16 cellular contexts compared by ENCODE assay signal in genomic region chr3:55572816-55573215, GRCh38.
A peak's percentile ranks its signal among the peaks of the same experiment; 100 is the strongest.
DNase-seq lines count a peak whose midpoint lies in the region; ATAC-seq, FAIRE-seq and TF ChIP-seq lines count a peak whose summit lies in the region.
"Had no signal": no experiment of that assay in that cellular context is flagged by ENCODE, and none has a peak within 500 bp of the region (broad histone marks: within the 10 kb centered on the region; RNA-seq: fewer than 3 reads in every experiment).

No MANE protein-coding gene starts in this region.

- H3K9ac ChIP-seq in H1 (replicated peaks in 1 of 4; ENCODE audit: extremely low read depth in 1 of 4, low read depth in 3 of 4, low read length in 3 of 4) (no peak overlapping the region), trophoblast cell (ENCODE audit: low read length) (no peak overlapping the region)
- H3K9ac ChIP-seq: GM23248 had no signal

- H3K4me1 ChIP-seq in HEK293 (ENCODE audit: control insufficient read depth, insufficient read depth, low read length) (peaks cover 5% of the 10 kb centered on the region; the same call in 1 of the 2 replicates), H1 (replicated peaks in 1 of 4; ENCODE audit: control insufficient read depth in 3 of 4, insufficient read depth in 4 of 4, low read length in 3 of 4) (peaks cover 8 to 22% (median 18%) of the 10 kb centered on the region in 4 experiments), trophoblast cell (ENCODE audit: control insufficient read depth in 1 of 2, insufficient read depth in 2 of 2, low read length in 2 of 2) (peaks cover 36 to 49% of the 10 kb centered on the region in 2 experiments)

- peak overlapping the region; percentile 95; the same call in 1 of the 2 replicates for H2BK5ac ChIP-seq in H1 (ENCODE audit: low read depth, low read length)
- H2BK5ac ChIP-seq in trophoblast cell (ENCODE audit: low read depth, low read length, poor library complexity) = peak overlapping the region; percentile 81

- 0 out of 2 replicates have a peak overlapping the region, but pooled peaks have one; percentile 39 for H2BK12ac ChIP-seq in H1 (ENCODE audit: low read depth, low read length)
- peak overlapping the region; percentile 90 for H2BK12ac ChIP-seq in trophoblast cell (ENCODE audit: low read length)

- H3K27ac ChIP-seq in HEK293 (ENCODE audit: extremely low read depth, low read depth, low read length) (no peak overlapping the region), H1 (ENCODE audit: low read depth, low read length) (no peak overlapping the region), trophoblast cell (ENCODE audit: low read depth, low read length) (peak overlapping the region; percentile 84)
- H3K27ac ChIP-seq: GM23248 had no signal

- H4K20me1 ChIP-seq in H1 (replicated peaks in 1 of 2; ENCODE audit: control insufficient read depth in 1 of 2, insufficient read depth in 2 of 2, low read length in 2 of 2) = no peaks in the 10 kb centered on the region

- H2BK20ac ChIP-seq in H1 (ENCODE audit: low read length) = no peak overlapping the region; the same call in 1 of the 2 replicates

- no peaks in the 10 kb centered on the region for H3K79me2 ChIP-seq in H1 (ENCODE audit: control insufficient read depth in 1 of 2, insufficient read depth in 2 of 2, low read length in 2 of 2)
- no peaks in the 10 kb centered on the region for H3K79me2 ChIP-seq in trophoblast cell (ENCODE audit: control insufficient read depth, insufficient read depth, low read length, poor library complexity)

- POLR2A ChIA-PET in HEK293 (lab: Yijun Ruan, JAX) (no interaction called here), H1 (lab: Charles Lee; ENCODE audit: partially characterized antibody) (interaction anchor here (1.0 to 1.6 kb wide), 5 partner anchors 10 to 88 kb away, joined by 3 to 4 read pairs (median 3); no protein-coding TSS in a partner anchor)

- TF ChIP-seq EP300 in H1 (IDR thresholded peaks at IDR 0.05; ENCODE audit: borderline replicate concordance in 1 of 2, low read depth in 2 of 2, low read length in 2 of 2) = no peak

- H2BK120ac ChIP-seq in H1 (replicated peaks; ENCODE audit: low read depth, low read length) = peak overlapping the region; percentile 26
- peak overlapping the region; percentile 81 for H2BK120ac ChIP-seq in trophoblast cell (ENCODE audit: insufficient read depth, low read length, poor library complexity)

- no peak overlapping the region for H3K14ac ChIP-seq in H1 (ENCODE audit: insufficient read length)
- peak overlapping the region; percentile 46 for H3K14ac ChIP-seq in trophoblast cell (ENCODE audit: low read length)

- CTCF ChIA-PET in HEK293 (lab: Yijun Ruan, JAX) = no interaction called here
- CTCF ChIA-PET in H1 (lab: Charles Lee; ENCODE audit: partially characterized antibody) = interaction anchor here (0.6 to 3.7 kb wide), 14 partner anchors 9 to 148 kb away, joined by 3 to 17 read pairs (median 4); no protein-coding TSS in a partner anchor

- H3K4me3 ChIP-seq in HEK293 (ENCODE audit: low read depth, low read length) = no peak overlapping the region
- H3K4me3 ChIP-seq in H1 (ENCODE audit: extremely low read depth in 1 of 4, insufficient read depth in 2 of 4, low read depth in 3 of 4, low read length in 4 of 4) = no peak overlapping the region
- no peak overlapping the region for H3K4me3 ChIP-seq in trophoblast cell (ENCODE audit: low read depth, low read length)
- H3K4me3 ChIP-seq: GM23248, HAP-1 had no signal

- no peaks in the 10 kb centered on the region for H3K79me1 ChIP-seq in H1 (ENCODE audit: low read depth, low read length)
- peaks cover 50% of the 10 kb centered on the region for H3K79me1 ChIP-seq in trophoblast cell (ENCODE audit: low read length)

- ATAC-seq in GM18861 (IDR thresholded peaks at IDR 0.05; ENCODE audit: unreplicated experiment) = no peak

- DNase-seq in H1 (ENCODE audit: low read depth in 1 of 2, low spot score in 2 of 2) (no peak), trophoblast cell (peak in 1 of 2 donors; percentile 44), germinal center (ENCODE audit: low spot score) (no peak), NK-92 (lab: John Stamatoyannopoulos, UW; ENCODE audit: unreplicated experiment) (no peak)
- DNase-seq: Calu3; CD4-positive, alpha-beta memory T cell; COR-L47; DND-41; GM23248 had no signal

- no peak overlapping the region for H4K12ac ChIP-seq in trophoblast cell (ENCODE audit: low read depth, low read length)

- no peak for TF ChIP-seq RAD21 in H1 (IDR thresholded peaks at IDR 0.05 in 1 of 2, conservative IDR thresholded peaks at IDR 0.05 in 1 of 2; ENCODE audit: low read depth in 2 of 2, low read length in 2 of 2)

- H4K91ac ChIP-seq in H1 (replicated peaks; ENCODE audit: insufficient read length, low read length) (peak overlapping the region; percentile 29), trophoblast cell (ENCODE audit: low read depth, low read length) (peak overlapping the region; percentile 83)

- WGBS in H1 (ENCODE audit: extremely low coverage in 1 of 2, insufficient coverage in 1 of 2, insufficient read length in 1 of 2, insufficient replicate concordance in 2 of 2, low coverage in 1 of 2, low lambda C conversion rate in 2 of 2, missing lambda C conversion rate in 1 of 2), 2 experiments = 83% methylated on average over 2 of the region's 2 CpGs; no CpG with 5 or more reads in 1 of the 2 experiments
- no CpG with 5 or more reads among the region's 2 CpGs for WGBS in trophoblast cell (ENCODE audit: extremely low coverage, insufficient coverage, insufficient read length)

- no peak overlapping the region for H2AFZ ChIP-seq in H1 (ENCODE audit: low read length)
- no peak overlapping the region for H2AFZ ChIP-seq in trophoblast cell (ENCODE audit: insufficient read depth, low read length, poor library complexity)
- H2AFZ ChIP-seq: GM23248 had no signal

- H3K4me2 ChIP-seq in H1 (ENCODE audit: insufficient read depth in 1 of 2, low read depth in 2 of 2, low read length in 2 of 2) (no peak overlapping the region; a peak in 1 of 4 replicates), trophoblast cell (ENCODE audit: low read length) (no peak overlapping the region)

- no peak for FAIRE-seq in H1 (lab: Jason Lieb, UNC)
- FAIRE-seq: G401.6, GM12892, GM19239, H54 had no signal

- no peaks in the 10 kb centered on the region for H3K36me3 ChIP-seq in HEK293 (ENCODE audit: control insufficient read depth in 2 of 2, insufficient read depth in 1 of 2, low read length in 2 of 2)
- no peaks in the 10 kb centered on the region for H3K36me3 ChIP-seq in H1 (ENCODE audit: control insufficient read depth in 2 of 4, insufficient read depth in 4 of 4, low read length in 3 of 4)
- no peaks in the 10 kb centered on the region for H3K36me3 ChIP-seq in trophoblast cell (ENCODE audit: control insufficient read depth in 1 of 2, insufficient read depth in 2 of 2, low read length in 2 of 2)
- H3K36me3 ChIP-seq: HAP-1 had no signal

- no peak overlapping the region for H4K5ac ChIP-seq in H1 (ENCODE audit: insufficient read length, low read depth, low read length)

- peak overlapping the region; percentile 81; the same call in 1 of the 2 replicates for H2BK15ac ChIP-seq in H1 (ENCODE audit: low read length)

- H2AK5ac ChIP-seq in H1 (ENCODE audit: low read depth, low read length) (peak overlapping the region; percentile 40; the same call in 1 of the 2 replicates), trophoblast cell (ENCODE audit: low read length) (peak overlapping the region; percentile 57)

- TF ChIP-seq POLR2A in H1 (IDR thresholded peaks at IDR 0.05; ENCODE audit: control extremely low read depth in 1 of 2, low read depth in 2 of 2, low read length in 2 of 2) = no peak

- H3K23ac ChIP-seq in H1 (ENCODE audit: insufficient read length) (no peak overlapping the region), trophoblast cell (ENCODE audit: low read length) (no peak overlapping the region)

- H4K8ac ChIP-seq in H1 (ENCODE audit: extremely low read depth, insufficient read depth, low read length) = no peak overlapping the region
- no peak overlapping the region for H4K8ac ChIP-seq in trophoblast cell (ENCODE audit: low read depth, low read length)

- H3K27me3 ChIP-seq in H1 (replicated peaks in 1 of 4; ENCODE audit: control insufficient read depth in 3 of 4, extremely low read depth in 1 of 4, insufficient read depth in 3 of 4, low read length in 3 of 4) (no peaks in the 10 kb centered on the region; a peak in 1 of 7 replicates), trophoblast cell (ENCODE audit: insufficient read depth, low read length) (no peaks in the 10 kb centered on the region)

- H3K18ac ChIP-seq in H1 (ENCODE audit: extremely low read depth, low read length) (no peak overlapping the region), trophoblast cell (ENCODE audit: low read length) (no peak overlapping the region)

- H3K9me3 ChIP-seq in HEK293 (ENCODE audit: control insufficient read depth, insufficient read depth, low read depth, low read length) = no peaks in the 10 kb centered on the region
- no peaks in the 10 kb centered on the region for H3K9me3 ChIP-seq in H1 (ENCODE audit: insufficient read depth in 2 of 2, low read depth in 1 of 2, low read length in 1 of 2)
- peaks cover 2% of the 10 kb centered on the region for H3K9me3 ChIP-seq in trophoblast cell (ENCODE audit: insufficient read depth, low read depth, low read length)
- H3K9me3 ChIP-seq: HAP-1 had no signal

- H3K56ac ChIP-seq in H1 (replicated peaks; ENCODE audit: insufficient read length, low read depth, low read length) = no peak overlapping the region

- no peaks in the 10 kb centered on the region for H3K23me2 ChIP-seq in H1 (ENCODE audit: low read depth, low read length)

- TF ChIP-seq CTCF in HEK293 (tag by site-specific recombination; IDR thresholded peaks at IDR 0.05) = no peak
- no peak for TF ChIP-seq CTCF in H1 (IDR thresholded peaks at IDR 0.05; ENCODE audit: control extremely low read depth in 1 of 3, insufficient read depth in 1 of 3, low read depth in 1 of 3, low read length in 3 of 3)

- H3K4ac ChIP-seq in H1 (replicated peaks; ENCODE audit: insufficient read length, low read depth, low read length) (peak overlapping the region; percentile 49), trophoblast cell (ENCODE audit: low read depth, low read length) (no peak overlapping the region)

TF ChIP-seq in HEK293, 187 proteins besides CTCF, POLR2A, EP300 and RAD21:
- TF ChIP-seq ZBTB8A (tag by site-specific recombination; IDR thresholded peaks at IDR 0.05) (no peak), ZNF768 (tag by site-specific recombination; IDR thresholded peaks at IDR 0.05) (peak; percentile 40; the same call in 1 of the 2 replicates)

TF ChIP-seq in H1, 55 proteins besides CTCF, POLR2A, EP300 and RAD21:
- TF ChIP-seq HDAC2 (IDR thresholded peaks at IDR 0.05; ENCODE audit: borderline replicate concordance in 1 of 2, low read depth in 2 of 2, low read length in 2 of 2) = peak in 1 of 2 experiments; percentile 82; a peak in 1 of 4 replicates
- no peak for TF ChIP-seq CHD2 (IDR thresholded peaks at IDR 0.05; ENCODE audit: low read length)
- TF ChIP-seq SIN3A (conservative IDR thresholded peaks at IDR 0.05 in 1 of 2, IDR thresholded peaks at IDR 0.05 in 1 of 2; ENCODE audit: low read depth in 1 of 2, low read length in 2 of 2) = no peak
- no peak for TF ChIP-seq BACH1 (IDR thresholded peaks at IDR 0.05; ENCODE audit: low read length)
- TF ChIP-seq ASH2L (IDR thresholded peaks at IDR 0.05; ENCODE audit: low read length) = no peak
- peak; percentile 92 for TF ChIP-seq KDM1A (IDR thresholded peaks at IDR 0.05; ENCODE audit: borderline replicate concordance, low read length)
